In the genomic region with DNA sequence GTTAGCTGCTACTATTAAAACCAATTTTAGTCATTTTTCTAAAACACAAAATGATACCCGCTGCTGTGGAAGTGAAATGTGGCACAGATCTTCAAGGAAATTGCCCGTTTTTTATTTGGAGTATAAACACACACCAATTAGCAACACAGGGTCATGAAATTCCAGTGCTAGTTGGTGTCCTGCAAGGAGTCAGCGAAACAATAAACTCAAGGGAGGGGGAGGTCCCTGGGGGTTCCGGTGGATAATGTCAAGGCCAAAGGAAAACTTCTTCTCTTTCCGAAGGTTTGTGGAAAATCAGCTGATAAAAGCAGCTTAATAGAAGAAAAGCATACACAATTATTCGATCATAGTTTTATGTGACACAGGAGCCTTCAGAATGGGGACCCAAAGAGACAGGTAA, we compare ENCODE assay signal across 25 cellular contexts.
"Had no signal": no experiment of that assay in that cellular context is flagged by ENCODE, and none has a peak within 500 bp of the region (broad histone marks: within the 10 kb centered on the region; RNA-seq: fewer than 3 reads in every experiment).

No MANE protein-coding gene starts in this region.

- H3K36me3 Mint-ChIP-seq: activated CD8-positive, alpha-beta memory T cell treated with anti-CD3 and anti-CD28 coated beads, Interleukin-2, amount 10 ng/mL, durations not matched to agents 7 days and 5 days; activated naive CD4-positive, alpha-beta T cell treated with anti-CD3 and anti-CD28 coated beads, Interleukin-2, amount 50 U/mL, for 72 hours had no signal

- H3K4me1 ChIP-seq: ascending aorta, body of pancreas, SJSA1 had no signal

- H3K4me3 Mint-ChIP-seq: activated CD8-positive, alpha-beta memory T cell treated with anti-CD3 and anti-CD28 coated beads, Interleukin-2, amount 10 ng/mL, durations not matched to agents 7 days and 5 days; activated naive CD8-positive, alpha-beta T cell treated with anti-CD3 and anti-CD28 coated beads, Interleukin-2, amount 50 U/mL, for 24 hours; activated T-cell treated with anti-CD3 and anti-CD28 coated beads, Interleukin-2, amount 50 U/mL, for 4 hours; T-helper 1 cell treated with Interleukin-12 subunit alpha and Interleukin-12 subunit beta and Interleukin-4 antibody, amounts not matched to agents 30 μg/mL and 1 μg/mL, for 36 hours had no signal

- H3K27me3 ChIP-seq: ascending aorta, body of pancreas, MG63, SJSA1 had no signal

- H3K4me3 ChIP-seq: ascending aorta, body of pancreas, MG63, SJSA1 had no signal

- H3K27ac ChIP-seq: ascending aorta, body of pancreas, SJSA1 had no signal

- H3K4me1 Mint-ChIP-seq: activated CD8-positive, alpha-beta memory T cell treated with anti-CD3 and anti-CD28 coated beads, Interleukin-2, amount 10 ng/mL, durations not matched to agents 7 days and 5 days; activated naive CD8-positive, alpha-beta T cell treated with anti-CD3 and anti-CD28 coated beads, Interleukin-2, amount 50 U/mL, for 24 hours had no signal

- DNase-seq: activated CD4-positive, alpha-beta T cell treated with anti-CD3 and anti-CD28 coated beads for 48 hours; activated CD4-positive, alpha-beta T cell treated with anti-CD3 and anti-CD28 coated beads, Interleukin-2, amount 50 U/mL, for 48 hours; activated CD4-positive, CD25-positive, alpha-beta regulatory T cell treated with anti-CD3 and anti-CD28 coated beads, Interleukin-2, amount 50 U/mL, for 72 hours; activated CD8-positive, alpha-beta memory T cell treated with anti-CD3 and anti-CD28 coated beads, Interleukin-2, amount 10 ng/mL, durations not matched to agents 7 days and 5 days; activated effector memory CD4-positive, alpha-beta T cell treated with anti-CD3 and anti-CD28 coated beads, Interleukin-2, amount 50 U/mL, for 16 hours; activated naive CD4-positive, alpha-beta T cell treated with Interleukin-2 at 50 U/mL for 16 hours; activated naive CD8-positive, alpha-beta T cell treated with anti-CD3 and anti-CD28 coated beads, Interleukin-2, amount 50 U/mL, for 24 hours; activated T-cell treated with anti-CD3 and anti-CD28 coated beads, Interleukin-2, amount 50 U/mL, for 4 hours; amniotic stem cell; body of pancreas; central memory CD4-positive, alpha-beta T cell; MG63; MV-4-11; NCI-H1092 treated with DMSO at 0.1 percent for 48 hours; NCI-H1417 treated with DMSO at 0.1 percent for 48 hours; NCI-H1694; NCI-H2029; NCI-H2107; NK-92 treated with Interleukin-12 subunit alpha and Interleukin-12 subunit beta, amount 100 ng/mL, for 24 hours; SHP77 had no signal

- H3K27ac Mint-ChIP-seq: activated CD8-positive, alpha-beta memory T cell treated with anti-CD3 and anti-CD28 coated beads, Interleukin-2, amount 10 ng/mL, durations not matched to agents 7 days and 5 days; activated naive CD4-positive, alpha-beta T cell treated with anti-CD3 and anti-CD28 coated beads, Interleukin-2, amount 50 U/mL, for 72 hours; activated naive CD8-positive, alpha-beta T cell treated with anti-CD3 and anti-CD28 coated beads, Interleukin-2, amount 50 U/mL, for 24 hours; T-helper 1 cell treated with Interleukin-12 subunit alpha and Interleukin-12 subunit beta and Interleukin-4 antibody, amounts not matched to agents 30 μg/mL and 1 μg/mL, for 36 hours had no signal

- H3K9me3 ChIP-seq: ascending aorta, body of pancreas, MG63, SJSA1 had no signal

- H3K9me3 Mint-ChIP-seq: activated naive CD4-positive, alpha-beta T cell treated with anti-CD3 and anti-CD28 coated beads, Interleukin-2, amount 50 U/mL, for 72 hours; activated naive CD8-positive, alpha-beta T cell treated with anti-CD3 and anti-CD28 coated beads, Interleukin-2, amount 50 U/mL, for 24 hours; activated T-cell treated with anti-CD3 and anti-CD28 coated beads, Interleukin-2, amount 50 U/mL, for 4 hours; T-helper 1 cell treated with Interleukin-12 subunit alpha and Interleukin-12 subunit beta and Interleukin-4 antibody, amounts not matched to agents 30 μg/mL and 1 μg/mL, for 36 hours had no signal

- ATAC-seq: activated CD8-positive, alpha-beta memory T cell treated with anti-CD3 and anti-CD28 coated beads, Interleukin-2, amount 10 ng/mL, durations not matched to agents 7 days and 5 days; activated naive CD4-positive, alpha-beta T cell treated with anti-CD3 and anti-CD28 coated beads, Interleukin-2, amount 50 U/mL, for 72 hours; activated naive CD8-positive, alpha-beta T cell treated with anti-CD3 and anti-CD28 coated beads, Interleukin-2, amount 50 U/mL, for 24 hours; activated T-cell treated with anti-CD3 and anti-CD28 coated beads, Interleukin-2, amount 50 U/mL, for 4 hours; body of pancreas; SK-N-SH treated with all-trans-retinoic acid at 6 μM for 48 hours had no signal

- H3K36me3 ChIP-seq: ascending aorta, MG63, SJSA1 had no signal
